ENCODE assay signal across 17 cellular contexts in the genomic region with DNA sequence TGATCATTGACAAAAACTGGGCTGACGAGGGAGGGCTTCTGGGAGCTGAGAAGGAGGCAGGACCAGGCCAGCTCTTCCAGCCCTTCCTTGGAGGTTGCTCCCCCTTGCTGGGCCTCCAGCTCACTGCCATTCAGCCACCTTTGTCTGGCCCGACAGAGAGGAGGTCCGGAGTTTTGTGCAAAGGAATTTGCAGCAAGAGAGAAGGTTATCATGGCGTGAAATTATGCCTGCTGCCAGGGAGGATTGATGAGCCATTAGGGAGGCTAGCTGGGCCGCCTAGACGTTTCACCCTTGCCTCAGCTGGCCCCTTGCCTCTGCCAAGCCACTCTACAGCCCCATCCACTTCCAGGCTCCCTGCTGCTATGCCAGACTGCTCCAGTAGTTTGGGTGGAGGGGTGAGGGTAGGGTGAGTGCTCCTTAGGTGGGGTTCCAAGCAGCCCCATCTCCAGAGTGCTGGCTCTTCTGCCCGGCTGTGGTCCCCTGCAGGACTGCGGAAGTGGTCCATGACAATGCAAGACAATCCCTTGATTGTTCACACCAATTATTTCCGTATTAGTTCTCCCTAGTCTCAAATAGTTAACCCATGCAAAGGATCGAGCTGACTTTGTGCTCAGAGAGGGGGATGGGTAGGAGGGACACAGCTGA. TPM values are rescaled to one million over a fixed set of nuclear protein-coding genes. Genes with fewer than 3 reads are reported as not detected.
A peak's percentile ranks its signal among the peaks of the same experiment; 100 is the strongest.
DNase-seq lines count a peak whose midpoint lies in the region; ATAC-seq and TF ChIP-seq lines count a peak whose summit lies in the region.
"Had no signal": no experiment of that assay in that cellular context is flagged by ENCODE, and none has a peak within 500 bp of the region (broad histone marks: within the 10 kb centered on the region; RNA-seq: fewer than 3 reads in every experiment).

No MANE protein-coding gene starts in this region.

- intact Hi-C loops in left ventricle myocardium inferior (cut with micrococcal nuclease) (loop anchor here (5.0 kb wide), 1 partner anchor 144 kb away; no protein-coding TSS in a partner anchor), stomach (cut with DNase I; ENCODE audit: low total_unique reads) (loop anchor here (5.0 kb wide), 1 partner anchor 144 kb away; no protein-coding TSS in a partner anchor)

- no peak for TF ChIP-seq CTCF in cardiac muscle cell (IDR thresholded peaks at IDR 0.05; ENCODE audit: low read depth, low read length)
- TF ChIP-seq CTCF in left ventricle myocardium inferior (IDR thresholded peaks at IDR 0.05; ENCODE audit: borderline replicate concordance) = no peak
- TF ChIP-seq CTCF in choroid plexus epithelial cell (conservative IDR thresholded peaks at IDR 0.05; ENCODE audit: low read depth, low read length) = no peak
- TF ChIP-seq CTCF in stomach (IDR thresholded peaks at IDR 0.05) = no peak

- peaks cover 24% of the 10 kb centered on the region for H3K4me1 ChIP-seq in cardiac muscle cell (ENCODE audit: low read depth)
- peaks cover 61% of the 10 kb centered on the region for H3K4me1 ChIP-seq in left ventricle myocardium inferior
- H3K4me1 ChIP-seq in stomach = peaks cover 0 to 32% (median 0%) of the 10 kb centered on the region in 4 donors

- DNase-seq in cardiac muscle cell (ENCODE audit: low read depth in 1 of 2, low spot score in 1 of 2) (peak; percentile 52 to 59), left ventricle myocardium inferior (no peak), choroid plexus epithelial cell (ENCODE audit: low read depth) (peak; percentile 30), NCI-H2081 (lab: John Stamatoyannopoulos, UW) (no peak), stomach (no peak), DMS79 (lab: John Stamatoyannopoulos, UW) (no peak)
- DNase-seq: ACHN; activated CD8-positive, alpha-beta memory T cell treated with anti-CD3 and anti-CD28 coated beads, Interleukin-2, amount 50 U/mL, for 4 hours; activated naive CD4-positive, alpha-beta T cell treated with anti-CD3 and anti-CD28 coated beads, Interleukin-2, amount 50 U/mL, for 16 hours; cerebellar nuclear complex; DMS153; erythroblast had no signal

- H3K4me3 ChIP-seq in cardiac muscle cell = no peak overlapping the region
- H3K4me3 ChIP-seq in left ventricle myocardium inferior = no peak overlapping the region
- no peak overlapping the region for H3K4me3 ChIP-seq in choroid plexus epithelial cell (ENCODE audit: low read depth, low read length)
- no peak overlapping the region for H3K4me3 ChIP-seq in stomach
- H3K4me3 ChIP-seq: lung had no signal

- 42 to 62% (median 44%) methylated on average over 10 of the region's 10 CpGs for WGBS in stomach, 5 donors

- TF ChIP-seq EP300 in stomach (IDR thresholded peaks at IDR 0.05) = no peak

- no peaks in the 10 kb centered on the region for H3K9me3 ChIP-seq in cardiac muscle cell (ENCODE audit: low read depth)
- H3K9me3 ChIP-seq in left ventricle myocardium inferior (replicated peaks) = no peaks in the 10 kb centered on the region
- H3K9me3 ChIP-seq in stomach = no peaks in the 10 kb centered on the region

- ATAC-seq in GM19467 (IDR thresholded peaks at IDR 0.05; ENCODE audit: unreplicated experiment) = no peak
- ATAC-seq: activated CD4-positive, CD25-positive, alpha-beta regulatory T cell treated with anti-CD3 and anti-CD28 coated beads, Interleukin-2, amount 50 U/mL, for 24 hours had no signal

- no peak overlapping the region for H3K27ac ChIP-seq in cardiac muscle cell
- no peak overlapping the region for H3K27ac ChIP-seq in left ventricle myocardium inferior (replicated peaks)
- H3K27ac ChIP-seq in layer of hippocampus (ENCODE audit: low read depth, low read length) = peak overlapping the region; percentile 14
- no peak overlapping the region for H3K27ac ChIP-seq in stomach

- no peak for TF ChIP-seq POLR2A in stomach (IDR thresholded peaks at IDR 0.05)

- H3K27me3 ChIP-seq in cardiac muscle cell = no peaks in the 10 kb centered on the region
- peaks cover 17% of the 10 kb centered on the region for H3K27me3 ChIP-seq in left ventricle myocardium inferior (ENCODE audit: low read depth)
- H3K27me3 ChIP-seq in layer of hippocampus (ENCODE audit: control insufficient read depth, insufficient read depth, low read length) = no peaks in the 10 kb centered on the region
- peaks cover 0 to 15% (median 0%) of the 10 kb centered on the region in 3 donors for H3K27me3 ChIP-seq in stomach

- H3K36me3 ChIP-seq in cardiac muscle cell = no peaks in the 10 kb centered on the region
- H3K36me3 ChIP-seq in left ventricle myocardium inferior = no peaks in the 10 kb centered on the region
- no peaks in the 10 kb centered on the region for H3K36me3 ChIP-seq in stomach

RNA-seq across cellular contexts. Expression of a gene that starts 17.1 kb away (rescaled TPM):
- total RNA-seq in cardiac muscle cell (45.6 and 46.1 TPM in 2 replicates), left ventricle myocardium inferior (17.2 TPM), stomach (100 to 1,000 TPM in 1 of 5 donors, 10 to 100 TPM in 4; 23.2 to 206 (median 48.5) TPM)
- polyA plus RNA-seq in cardiac muscle cell (11.6 and 17.9 TPM in 2 replicates), stomach (1 to 10 TPM; 8.3 to 9.8 (median 8.6) TPM)

RNA-seq across cellular contexts. Expression of a gene that starts 37.4 kb away (rescaled TPM):
- total RNA-seq in cardiac muscle cell = 0.07 and 0.21 TPM in 2 replicates
- polyA plus RNA-seq in cardiac muscle cell = 0.91 and 0.95 TPM in 2 replicates
- total RNA-seq in left ventricle myocardium inferior = not detected
- 10 to 100 TPM in 1 of 5 donors, 1 to 10 TPM in 1, under 1 TPM in 2, not detected in 1; under 0.01 to 21.4 (median 1.4) TPM for total RNA-seq in stomach
- polyA plus RNA-seq in stomach = under 1 TPM in 2 of 3 donors, not detected in 1; 0.05 to 0.19 TPM
- total RNA-seq: OCI-LY7 had no signal

Comparison
In these comparisons a context has a peak if more than half of its experiments do, and no peak if none do; other contexts are left out.
1. DNase-seq: peak in cardiac muscle cell (2 of 2) and choroid plexus epithelial cell (single experiment); none in left ventricle myocardium inferior (single experiment), NCI-H2081 (0 of 2), stomach (single experiment) and DMS79 (single experiment).